Comparison of ENCODE assay signal across 22 cellular contexts in genomic region chr2:24330161-24330560, GRCh38. TPM values are rescaled to one million over a fixed set of nuclear protein-coding genes. Genes with fewer than 3 reads are reported as not detected.
DNase-seq lines count a peak whose midpoint lies in the region; ATAC-seq and TF ChIP-seq lines count a peak whose summit lies in the region.
"Had no signal": no experiment of that assay in that cellular context is flagged by ENCODE, and none has a peak within 500 bp of the region (broad histone marks: within the 10 kb centered on the region; RNA-seq: fewer than 3 reads in every experiment).

No MANE protein-coding gene starts in this region.

- H3K27ac ChIP-seq in SJCRH30 = no peak overlapping the region
- H3K27ac ChIP-seq: breast epithelium, gastrocnemius medialis, GM23248, tibial nerve had no signal

- H3K4me3 Mint-ChIP-seq in CD14-positive monocyte (peak overlapping the region in 1 of 2 donors; percentile 43), IgD-negative memory B cell (peak overlapping the region; percentile 79 to 92 (median 90)), mesothelial cell of epicardium (no peak overlapping the region)
- H3K4me3 Mint-ChIP-seq: activated CD8-positive, alpha-beta T cell treated with anti-CD3 and anti-CD28 coated beads, Interleukin-2, amount 10 ng/mL, durations not matched to agents 7 days and 5 days; T-helper 1 cell treated with Interleukin-12 subunit alpha and Interleukin-12 subunit beta and Interleukin-4 antibody, amounts not matched to agents 30 μg/mL and 1 μg/mL, for 36 hours had no signal

- no peaks in the 10 kb centered on the region; the same call in 1 of the 2 replicates for H3K36me3 ChIP-seq in SJCRH30
- H3K36me3 ChIP-seq: breast epithelium, gastrocnemius medialis had no signal

- no peak for DNase-seq in CD14-positive monocyte (ENCODE audit: low spot score)
- DNase-seq in mesothelial cell of epicardium (ENCODE audit: low spot score in 2 of 2, unreplicated experiment in 2 of 2) = no peak
- no peak for DNase-seq in SJCRH30
- DNase-seq in NCI-H2029 (lab: John Stamatoyannopoulos, UW) = no peak
- DNase-seq in NCI-H2196 (lab: John Stamatoyannopoulos, UW; ENCODE audit: unreplicated experiment) = no peak
- DNase-seq: activated CD8-positive, alpha-beta T cell treated with anti-CD3 and anti-CD28 coated beads, Interleukin-2, amount 10 ng/mL, durations not matched to agents 7 days and 5 days; activated T-cell treated with anti-CD3 and anti-CD28 coated beads, Interleukin-2, amount 50 U/mL, for 48 hours; DND-41; gastrocnemius medialis; GM23248; NCI-H1930; NCI-H510A; nucleus accumbens; retina; SHP77 had no signal

- no peaks in the 10 kb centered on the region for H3K27me3 ChIP-seq in SJCRH30
- H3K27me3 ChIP-seq: breast epithelium, gastrocnemius medialis, tibial nerve had no signal

- H3K9me3 ChIP-seq in SJCRH30 (replicated peaks) = no peaks in the 10 kb centered on the region
- H3K9me3 ChIP-seq: breast epithelium, gastrocnemius medialis, tibial nerve had no signal

- peak; percentile 31 for ATAC-seq in GM18867 (IDR thresholded peaks at IDR 0.05; ENCODE audit: unreplicated experiment)
- no peak for ATAC-seq in GM18873 (IDR thresholded peaks at IDR 0.05; ENCODE audit: low FRiP score, unreplicated experiment)
- ATAC-seq: activated CD8-positive, alpha-beta T cell treated with anti-CD3 and anti-CD28 coated beads, Interleukin-2, amount 10 ng/mL, durations not matched to agents 7 days and 5 days; gastrocnemius medialis; K562 had no signal

- H3K27me3 Mint-ChIP-seq in CD14-positive monocyte (ENCODE audit: low read depth in 3 of 3) = no peaks in the 10 kb centered on the region
- H3K27me3 Mint-ChIP-seq in IgD-negative memory B cell = no peaks in the 10 kb centered on the region
- H3K27me3 Mint-ChIP-seq in mesothelial cell of epicardium (ENCODE audit: low read depth) = no peaks in the 10 kb centered on the region

- H3K36me3 Mint-ChIP-seq in CD14-positive monocyte (peaks cover 4 to 6% of the 10 kb centered on the region in 2 donors), IgD-negative memory B cell (peaks cover 2% of the 10 kb centered on the region), mesothelial cell of epicardium (no peaks in the 10 kb centered on the region)

- H3K4me1 Mint-ChIP-seq in CD14-positive monocyte (peaks cover 57% of the 10 kb centered on the region), IgD-negative memory B cell (peaks cover 52 to 57% (median 53%) of the 10 kb centered on the region in 3 donors), mesothelial cell of epicardium (peaks cover 12% of the 10 kb centered on the region)

- H3K9me3 Mint-ChIP-seq in CD14-positive monocyte = no peaks in the 10 kb centered on the region
- H3K9me3 Mint-ChIP-seq in IgD-negative memory B cell = no peaks in the 10 kb centered on the region
- H3K9me3 Mint-ChIP-seq in mesothelial cell of epicardium = no peaks in the 10 kb centered on the region
- H3K9me3 Mint-ChIP-seq: T-helper 1 cell treated with Interleukin-12 subunit alpha and Interleukin-12 subunit beta and Interleukin-4 antibody, amounts not matched to agents 30 μg/mL and 1 μg/mL, for 36 hours had no signal

- no peaks in the 10 kb centered on the region for H3K4me1 ChIP-seq in SJCRH30
- H3K4me1 ChIP-seq: breast epithelium had no signal

- peak overlapping the region; percentile 52 to 89 (median 79) for H3K27ac Mint-ChIP-seq in CD14-positive monocyte
- H3K27ac Mint-ChIP-seq in IgD-negative memory B cell = peak overlapping the region; percentile 95 to 100 (median 100)
- H3K27ac Mint-ChIP-seq in mesothelial cell of epicardium = peak overlapping the region; percentile 16
- H3K27ac Mint-ChIP-seq: activated CD8-positive, alpha-beta T cell treated with anti-CD3 and anti-CD28 coated beads, Interleukin-2, amount 10 ng/mL, durations not matched to agents 7 days and 5 days; T-helper 1 cell treated with Interleukin-12 subunit alpha and Interleukin-12 subunit beta and Interleukin-4 antibody, amounts not matched to agents 30 μg/mL and 1 μg/mL, for 36 hours had no signal

- intact Hi-C loops in CD14-positive monocyte (cut with micrococcal nuclease) = no loop called here

- TF ChIP-seq CTCF in CD14-positive monocyte (IDR thresholded peaks at IDR 0.05) = no peak
- TF ChIP-seq CTCF in mesothelial cell of epicardium (IDR thresholded peaks at IDR 0.05; ENCODE audit: unreplicated experiment) = no peak

- H3K4me3 ChIP-seq in SJCRH30 = no peak overlapping the region
- H3K4me3 ChIP-seq: breast epithelium, gastrocnemius medialis, GM23248, K562, tibial nerve had no signal

RNA-seq across cellular contexts. Expression of gene ITSN2, which starts 30.2 kb away (rescaled TPM):
- polyA plus RNA-seq in CD14-positive monocyte (10 to 100 TPM; 26.0 to 40.4 TPM), IgD-negative memory B cell (127 TPM)
- total RNA-seq in mesothelial cell of epicardium = 19.6 to 21.7 TPM (median 21.6 TPM) in 3 replicates
- total RNA-seq in SJCRH30 (2014; rRNA removed; shearing (Covaris generic)) = 27.9 and 30.7 TPM in 2 replicates

Comparison
In these comparisons a context has a peak if more than half of its experiments do, and no peak if none do; other contexts are left out.
1. H3K27ac Mint-ChIP-seq: peak in every context shown above with its lines; median percentile 100 in IgD-negative memory B cell; 79 in CD14-positive monocyte; 16 in mesothelial cell of epicardium.